Comparison of ENCODE assay signal across 1 cellular context in the genomic region with DNA sequence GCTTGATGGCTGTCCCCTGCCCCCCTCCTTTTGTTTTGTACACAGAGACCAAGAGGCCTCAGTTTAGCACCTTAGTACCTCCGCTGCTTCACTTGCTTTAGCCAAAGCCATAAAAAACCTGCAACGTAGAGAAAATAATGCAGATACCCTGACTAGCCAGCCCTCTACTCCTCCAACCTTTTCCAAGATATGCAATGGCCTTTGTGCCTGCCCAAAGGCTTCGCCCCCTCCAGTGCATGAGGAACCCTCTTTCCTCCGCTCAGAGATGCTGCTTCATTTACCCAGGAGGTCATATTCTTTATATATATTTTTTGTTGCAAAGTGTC.
TF ChIP-seq lines count a peak whose summit lies in the region.

No MANE protein-coding gene starts in this region.

TF ChIP-seq in HepG2, 621 proteins besides CTCF, POLR2A, EP300 and RAD21:
- no peak for TF ChIP-seq ZBTB42 (CRISPR knock-in tag; IDR thresholded peaks at IDR 0.05)
- no peak for TF ChIP-seq ZNF256 (CRISPR knock-in tag; conservative IDR thresholded peaks at IDR 0.05)
- TF ChIP-seq, protein P1, sequence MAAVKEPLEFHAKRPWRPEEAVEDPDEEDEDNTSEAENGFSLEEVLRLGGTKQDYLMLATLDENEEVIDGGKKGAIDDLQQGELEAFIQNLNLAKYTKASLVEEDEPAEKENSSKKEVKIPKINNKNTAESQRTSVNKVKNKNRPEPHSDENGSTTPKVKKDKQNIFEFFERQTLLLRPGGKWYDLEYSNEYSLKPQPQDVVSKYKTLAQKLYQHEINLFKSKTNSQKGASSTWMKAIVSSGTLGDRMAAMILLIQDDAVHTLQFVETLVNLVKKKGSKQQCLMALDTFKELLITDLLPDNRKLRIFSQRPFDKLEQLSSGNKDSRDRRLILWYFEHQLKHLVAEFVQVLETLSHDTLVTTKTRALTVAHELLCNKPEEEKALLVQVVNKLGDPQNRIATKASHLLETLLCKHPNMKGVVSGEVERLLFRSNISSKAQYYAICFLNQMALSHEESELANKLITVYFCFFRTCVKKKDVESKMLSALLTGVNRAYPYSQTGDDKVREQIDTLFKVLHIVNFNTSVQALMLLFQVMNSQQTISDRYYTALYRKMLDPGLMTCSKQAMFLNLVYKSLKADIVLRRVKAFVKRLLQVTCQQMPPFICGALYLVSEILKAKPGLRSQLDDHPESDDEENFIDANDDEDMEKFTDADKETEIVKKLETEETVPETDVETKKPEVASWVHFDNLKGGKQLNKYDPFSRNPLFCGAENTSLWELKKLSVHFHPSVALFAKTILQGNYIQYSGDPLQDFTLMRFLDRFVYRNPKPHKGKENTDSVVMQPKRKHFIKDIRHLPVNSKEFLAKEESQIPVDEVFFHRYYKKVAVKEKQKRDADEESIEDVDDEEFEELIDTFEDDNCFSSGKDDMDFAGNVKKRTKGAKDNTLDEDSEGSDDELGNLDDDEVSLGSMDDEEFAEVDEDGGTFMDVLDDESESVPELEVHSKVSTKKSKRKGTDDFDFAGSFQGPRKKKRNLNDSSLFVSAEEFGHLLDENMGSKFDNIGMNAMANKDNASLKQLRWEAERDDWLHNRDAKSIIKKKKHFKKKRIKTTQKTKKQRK (IDR thresholded peaks at IDR 0.05; ENCODE audit: low read length) = no peak
- TF ChIP-seq ZNF780A (CRISPR knock-in tag; IDR thresholded peaks at IDR 0.05) = no peak
- TF ChIP-seq, protein P2, sequence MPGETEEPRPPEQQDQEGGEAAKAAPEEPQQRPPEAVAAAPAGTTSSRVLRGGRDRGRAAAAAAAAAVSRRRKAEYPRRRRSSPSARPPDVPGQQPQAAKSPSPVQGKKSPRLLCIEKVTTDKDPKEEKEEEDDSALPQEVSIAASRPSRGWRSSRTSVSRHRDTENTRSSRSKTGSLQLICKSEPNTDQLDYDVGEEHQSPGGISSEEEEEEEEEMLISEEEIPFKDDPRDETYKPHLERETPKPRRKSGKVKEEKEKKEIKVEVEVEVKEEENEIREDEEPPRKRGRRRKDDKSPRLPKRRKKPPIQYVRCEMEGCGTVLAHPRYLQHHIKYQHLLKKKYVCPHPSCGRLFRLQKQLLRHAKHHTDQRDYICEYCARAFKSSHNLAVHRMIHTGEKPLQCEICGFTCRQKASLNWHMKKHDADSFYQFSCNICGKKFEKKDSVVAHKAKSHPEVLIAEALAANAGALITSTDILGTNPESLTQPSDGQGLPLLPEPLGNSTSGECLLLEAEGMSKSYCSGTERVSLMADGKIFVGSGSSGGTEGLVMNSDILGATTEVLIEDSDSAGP (CRISPR knock-in tag; IDR thresholded peaks at IDR 0.05; ENCODE audit: borderline replicate concordance) = no peak
- no peak for TF ChIP-seq IKZF1 (IDR thresholded peaks at IDR 0.05)
- TF ChIP-seq, protein P3, sequence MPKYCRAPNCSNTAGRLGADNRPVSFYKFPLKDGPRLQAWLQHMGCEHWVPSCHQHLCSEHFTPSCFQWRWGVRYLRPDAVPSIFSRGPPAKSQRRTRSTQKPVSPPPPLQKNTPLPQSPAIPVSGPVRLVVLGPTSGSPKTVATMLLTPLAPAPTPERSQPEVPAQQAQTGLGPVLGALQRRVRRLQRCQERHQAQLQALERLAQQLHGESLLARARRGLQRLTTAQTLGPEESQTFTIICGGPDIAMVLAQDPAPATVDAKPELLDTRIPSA (CRISPR knock-in tag; IDR thresholded peaks at IDR 0.05; ENCODE audit: borderline replicate concordance) = no peak
- TF ChIP-seq CC2D1A (CRISPR knock-in tag; IDR thresholded peaks at IDR 0.05) = no peak
- no peak for TF ChIP-seq SIX1 (CRISPR knock-in tag; IDR thresholded peaks at IDR 0.05; ENCODE audit: borderline replicate concordance)
- no peak for TF ChIP-seq ZFYVE20 (CRISPR knock-in tag; IDR thresholded peaks at IDR 0.05; ENCODE audit: borderline replicate concordance, low read depth)
